8 cellular contexts compared by ENCODE assay signal in the genomic region with DNA sequence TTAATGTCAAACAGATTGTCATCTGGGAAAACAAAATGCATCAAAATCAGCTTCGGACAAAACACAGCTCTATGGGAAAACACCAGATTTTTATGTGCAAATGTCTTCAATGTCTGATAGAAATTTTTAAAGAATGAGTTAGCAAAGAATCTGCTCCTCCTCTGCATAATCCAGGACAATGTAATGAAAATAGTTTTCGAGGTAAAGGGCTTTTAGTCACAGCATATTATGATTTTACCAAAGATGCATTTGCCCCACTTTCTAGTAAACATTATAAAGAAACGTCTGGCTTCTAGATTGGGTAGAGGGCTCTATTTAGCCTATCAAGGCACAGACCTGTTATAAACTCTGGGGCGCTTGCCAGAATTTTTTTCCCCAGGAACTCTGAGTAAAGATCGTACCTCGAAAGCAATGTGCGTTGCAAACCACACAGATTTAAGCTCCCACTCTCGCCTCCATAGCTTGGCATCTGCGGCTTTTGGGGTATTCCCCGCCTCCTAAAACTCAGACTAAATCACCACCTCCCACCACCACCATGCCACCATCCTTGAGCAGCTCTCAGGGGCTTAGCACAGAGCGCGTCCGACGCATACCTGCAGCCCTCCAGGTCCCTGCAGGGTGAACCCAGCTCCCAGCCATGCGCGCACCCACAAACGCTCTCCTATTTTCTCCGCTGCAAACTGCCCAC. TPM values are rescaled to one million over a fixed set of nuclear protein-coding genes. Genes with fewer than 3 reads are reported as not detected.
DNase-seq lines count a peak whose midpoint lies in the region; ATAC-seq, FAIRE-seq and TF ChIP-seq lines count a peak whose summit lies in the region.

No MANE protein-coding gene starts in this region.

- no peak overlapping the region for H4K5ac ChIP-seq in H9 (ENCODE audit: insufficient read length, low read depth, low read length)

- ATAC-seq in lower lobe of right lung (peak; percentile 42 to 50), HG03108 (IDR thresholded peaks at IDR 0.05; ENCODE audit: unreplicated experiment) (no peak)

- no peak overlapping the region for H3K27ac Mint-ChIP-seq in H9

- no peak overlapping the region for H2AK5ac ChIP-seq in H9 (ENCODE audit: insufficient read length, low read length)

- no peak overlapping the region for H3K23ac ChIP-seq in H9 (ENCODE audit: insufficient read length, low read depth, low read length)

- no peak overlapping the region for H4K91ac ChIP-seq in H9 (ENCODE audit: insufficient read length, low read depth, low read length)

- H3K9me3 ChIP-seq in H9 (ENCODE audit: control insufficient read depth, low read depth, low read length): no peaks in the 10 kb centered on the region
- peaks cover 2% of the 10 kb centered on the region for H3K9me3 ChIP-seq in mammary epithelial cell (replicated peaks; ENCODE audit: insufficient read depth, low read length)
- H3K9me3 ChIP-seq in lower lobe of right lung: no peaks in the 10 kb centered on the region

- H2AFZ ChIP-seq in ACC112 (ENCODE audit: low read length, unreplicated experiment) (peak overlapping the region; percentile 88), H9 (ENCODE audit: low read length) (no peak overlapping the region), mammary epithelial cell (ENCODE audit: low read depth, low read length) (peak overlapping the region; percentile 92)

- BruUV-seq in mammary epithelial cell (replicated peaks; lab: Mats Ljungman, UMichigan): no TSS peak

- in situ Hi-C loops in mammary epithelial cell (cut with MboI; ENCODE audit: low sequenced_read_pairs in 2 of 2): no loop called here

- WGBS in H9 (ENCODE audit: extremely low coverage, insufficient read length, low lambda C conversion rate): no CpG with 5 or more reads among the region's 18 CpGs
- WGBS in mammary epithelial cell (ENCODE audit: low coverage, missing lambda C conversion rate): 10% methylated on average over 12 of the region's 18 CpGs

- no peak for TF ChIP-seq CTCF in H9 (conservative IDR thresholded peaks at IDR 0.05)
- TF ChIP-seq CTCF in mammary epithelial cell (conservative IDR thresholded peaks at IDR 0.05 in 1 of 2, IDR thresholded peaks at IDR 0.05 in 1 of 2; ENCODE audit: extremely low read depth in 1 of 2, insufficient read depth in 1 of 2, low read depth in 1 of 2, low read length in 2 of 2): no peak
- no peak for TF ChIP-seq CTCF in lower lobe of right lung (IDR thresholded peaks at IDR 0.05)

- no peaks in the 10 kb centered on the region for H3K79me1 ChIP-seq in H9 (ENCODE audit: insufficient read depth, low read depth, low read length, poor library complexity, severe bottlenecking)

- no peak overlapping the region for H4K8ac ChIP-seq in H9 (replicated peaks; ENCODE audit: insufficient read length, low read depth, low read length)

- CTCF ChIA-PET in mammary epithelial cell (lab: Charles Lee; ENCODE audit: low non-redundant PET): no interaction called here

- H3K4me2 ChIP-seq in H9 (ENCODE audit: insufficient read depth, insufficient read length, low read length) (peak overlapping the region; percentile 52), mammary epithelial cell (ENCODE audit: insufficient read depth, low read depth, low read length) (peak overlapping the region; percentile 96)

- H3K4me3 Mint-ChIP-seq in H9: peak overlapping the region; percentile 68 to 85

- no peak overlapping the region for H2BK5ac ChIP-seq in H9 (ENCODE audit: insufficient read length, low read length)

- peaks cover 0 to 6% of the 10 kb centered on the region in 2 experiments; a peak in 1 of 5 replicates for H3K9me3 Mint-ChIP-seq in H9

- FAIRE-seq in H54 (lab: Jason Lieb, UNC): no peak

- no peak overlapping the region for H3K56ac ChIP-seq in H9 (ENCODE audit: insufficient read length, low read depth, low read length)

- no peaks in the 10 kb centered on the region for H3K36me3 Mint-ChIP-seq in H9 (ENCODE audit: insufficient read depth in 1 of 3, low read depth in 3 of 3)

- H3K36me3 ChIP-seq in ACC112 (ENCODE audit: insufficient read depth, low read length): no peaks in the 10 kb centered on the region
- no peaks in the 10 kb centered on the region for H3K36me3 ChIP-seq in mammary epithelial cell (ENCODE audit: insufficient read depth, low read length)
- no peaks in the 10 kb centered on the region for H3K36me3 ChIP-seq in lower lobe of right lung

- peaks cover 6% of the 10 kb centered on the region for H3K23me2 ChIP-seq in H9 (ENCODE audit: insufficient read length, low read depth, low read length, poor library complexity, severe bottlenecking)

- H2BK12ac ChIP-seq in H9 (ENCODE audit: insufficient read length, low read depth, low read length): no peak overlapping the region

- no peak for TF ChIP-seq POLR2A in H54 (IDR thresholded peaks at IDR 0.05; ENCODE audit: low read depth, low read length)

- peaks cover 67% of the 10 kb centered on the region for H3K27me3 Mint-ChIP-seq in H9 (ENCODE audit: low read depth)

- DNase-seq in H9 (peak; percentile 38), T-helper 1 cell (peak in 4 of 5 donors; percentile 8 to 15 (median 14)), mammary epithelial cell (no peak), lower lobe of right lung (peak; percentile 41), H54 (ENCODE audit: insufficient read length, low spot score) (no peak)
- peak; percentile 28 for DNase-seq in stimulated activated CD8-positive, alpha-beta memory T cell treated with anti-CD3 and anti-CD28 coated beads, Interleukin-4, amount 100 ng/mL, for 24 hours (ENCODE audit: low read depth)

- no peak overlapping the region for H3K14ac ChIP-seq in H9 (ENCODE audit: insufficient read depth, low read length)

- intact Hi-C loops in mammary epithelial cell (cut with micrococcal nuclease): loop anchor here (10.0 kb wide), 1 partner anchor 127 kb away; no protein-coding TSS in a partner anchor
- intact Hi-C loops in lower lobe of right lung (cut with DNase I): no loop called here

- no peak overlapping the region for H2BK20ac ChIP-seq in H9 (ENCODE audit: low read depth, low read length, poor library complexity, severe bottlenecking)

- H3K4ac ChIP-seq in H9 (ENCODE audit: low read depth, low read length): no peak overlapping the region

- dilution Hi-C loops in mammary epithelial cell (cut with HindIII; ENCODE audit: low sequenced_read_pairs): no loop called here

- H3K79me2 ChIP-seq in ACC112 (ENCODE audit: control insufficient read depth, insufficient read depth, low read length, unreplicated experiment) (no peaks in the 10 kb centered on the region), H9 (ENCODE audit: insufficient read depth, low read length) (no peaks in the 10 kb centered on the region), mammary epithelial cell (ENCODE audit: insufficient read depth, low read length) (no peaks in the 10 kb centered on the region)

- H3K9ac ChIP-seq in H9 (ENCODE audit: extremely low read depth, insufficient read length, low read length) (no peak overlapping the region), mammary epithelial cell (ENCODE audit: insufficient read depth, low read length) (no peak overlapping the region)

- H3K4me1 ChIP-seq in ACC112 (ENCODE audit: control insufficient read depth, insufficient read depth, low read length, unreplicated experiment): no peaks in the 10 kb centered on the region
- no peaks in the 10 kb centered on the region for H3K4me1 ChIP-seq in H9 (ENCODE audit: insufficient read depth, low read length)
- peaks cover 10% of the 10 kb centered on the region for H3K4me1 ChIP-seq in mammary epithelial cell (ENCODE audit: insufficient read depth, low read length)
- H3K4me1 ChIP-seq in lower lobe of right lung: peaks cover 10% of the 10 kb centered on the region

- H3K27me3 ChIP-seq in ACC112 (ENCODE audit: insufficient read depth, low read length): peaks cover 21% of the 10 kb centered on the region
- peaks cover 10% of the 10 kb centered on the region; the same call in 1 of the 2 replicates for H3K27me3 ChIP-seq in H9 (ENCODE audit: insufficient read depth, low read length)
- peaks cover 2% of the 10 kb centered on the region for H3K27me3 ChIP-seq in mammary epithelial cell (ENCODE audit: insufficient read depth, low read length)
- no peaks in the 10 kb centered on the region for H3K27me3 ChIP-seq in lower lobe of right lung (ENCODE audit: low read depth)

- H3K27ac ChIP-seq in ACC112 (ENCODE audit: low read depth, low read length) (no peak overlapping the region), H9 (ENCODE audit: insufficient read length, low read depth, low read length) (no peak overlapping the region), mammary epithelial cell (ENCODE audit: insufficient read depth, low read depth, low read length) (no peak overlapping the region), lower lobe of right lung (no peak overlapping the region)

- no peak overlapping the region for H3K18ac ChIP-seq in H9 (ENCODE audit: insufficient read length, low read depth, low read length)

- no peak overlapping the region for H2BK15ac ChIP-seq in H9 (ENCODE audit: low read depth, low read length)

- H3T11ph ChIP-seq in H9 (ENCODE audit: low read length): no peak overlapping the region

- no peak overlapping the region for H2BK120ac ChIP-seq in H9 (ENCODE audit: low read depth, low read length, poor library complexity, severe bottlenecking)

- H3K4me1 Mint-ChIP-seq in H9: peaks cover 5 to 9% of the 10 kb centered on the region in 2 experiments

- H4K20me1 ChIP-seq in H9 (ENCODE audit: control insufficient read depth, insufficient read depth, insufficient read length) (no peaks in the 10 kb centered on the region), mammary epithelial cell (ENCODE audit: insufficient read depth, low read length) (no peaks in the 10 kb centered on the region)

- peak overlapping the region; percentile 82 for H3K4me3 ChIP-seq in ACC112 (ENCODE audit: low read depth, low read length)
- peak overlapping the region; percentile 56 to 60 (median 59) for H3K4me3 ChIP-seq in mammary epithelial cell (replicated peaks in 1 of 3; ENCODE audit: insufficient read depth in 1 of 3, low read depth in 2 of 3, low read length in 3 of 3)
- H3K4me3 ChIP-seq in lower lobe of right lung: peak overlapping the region; percentile 61

RNA-seq across cellular contexts. Expression of gene ACVR1C, which starts 0.9 kb away (rescaled TPM):
- total RNA-seq in H9 (2021): 0.81 and 1.0 TPM in 2 replicates
- total RNA-seq in mammary epithelial cell: under 1 TPM; 0.21 to 0.83 TPM
- polyA plus RNA-seq in mammary epithelial cell: 0.09 TPM
- polyA minus RNA-seq in mammary epithelial cell: not detected
- 1.7 TPM for total RNA-seq in lower lobe of right lung

Comparison
In these comparisons a context has a peak if more than half of its experiments do, and no peak if none do; other contexts are left out.
1. DNase-seq: peak in H9 (single experiment), T-helper 1 cell (4 of 5), lower lobe of right lung (single experiment) and stimulated activated CD8-positive, alpha-beta memory T cell treated with anti-CD3 and anti-CD28 coated beads, Interleukin-4, amount 100 ng/mL, for 24 hours (single experiment); none in mammary epithelial cell (single experiment) and H54 (single experiment).
2. Peak in every context shown above with its lines, with median percentiles within 50 percentile points of each other: H3K4me3 ChIP-seq.